In genomic region chr6:150209415-150209814, GRCh38 we compare ENCODE assay signal across 1 cellular context.
TF ChIP-seq lines count a peak whose summit lies in the region.

No MANE protein-coding gene starts in this region.

TF ChIP-seq in IMR-90, 13 proteins besides CTCF, POLR2A, EP300 and RAD21 (continued from another document):
- TF ChIP-seq ELK1 (IDR thresholded peaks at IDR 0.05; ENCODE audit: borderline replicate concordance, low read depth, low read length) (no peak), FOS (IDR thresholded peaks at IDR 0.05; ENCODE audit: low read depth, low read length) (no peak), CEBPB (IDR thresholded peaks at IDR 0.05; ENCODE audit: low read depth, low read length) (no peak), RFX5 (IDR thresholded peaks at IDR 0.05; ENCODE audit: low read depth, low read length) (no peak), RCOR1 (IDR thresholded peaks at IDR 0.05; ENCODE audit: insufficient replicate concordance, low read length) (no peak)
TF ChIP-seq in IMR-90: peak in this region for 0.
